ENCODE assay signal across 11 cellular contexts in genomic region chr2:2271471-2271941, GRCh38. TPM values are rescaled to one million over a fixed set of nuclear protein-coding genes. Genes with fewer than 3 reads are reported as not detected.
DNase-seq lines count a peak whose midpoint lies in the region; ATAC-seq and TF ChIP-seq lines count a peak whose summit lies in the region.
"Had no signal": no experiment of that assay in that cellular context is flagged by ENCODE, and none has a peak within 500 bp of the region (broad histone marks: within the 10 kb centered on the region; RNA-seq: fewer than 3 reads in every experiment).

No MANE protein-coding gene starts in this region.

- H3K36me3 ChIP-seq in GM23338 (ENCODE audit: insufficient read depth) = no peaks in the 10 kb centered on the region
- no peaks in the 10 kb centered on the region for H3K36me3 ChIP-seq in skeletal muscle tissue (ENCODE audit: control insufficient read depth in 3 of 3, insufficient read depth in 3 of 3, low read length in 3 of 3)

- CTCF ChIA-PET in GM10248 (lab: Yijun Ruan, JAX) = no interaction called here

- H3K9me3 ChIP-seq in skeletal muscle tissue (ENCODE audit: control insufficient read depth in 3 of 3, low read length in 3 of 3) = no peaks in the 10 kb centered on the region

- H4K20me1 ChIP-seq in GM23338 (replicated peaks; ENCODE audit: insufficient read depth) = no peaks in the 10 kb centered on the region

- H3K9me3 Mint-ChIP-seq in GM23338 = no peaks in the 10 kb centered on the region
- H3K9me3 Mint-ChIP-seq in natural killer cell treated with Interleukin-12 subunit alpha and Interleukin-12 subunit beta and Interleukin-15 and Interleukin-18, amount 100 ng/mL, for 72 hours = no peaks in the 10 kb centered on the region
- no peaks in the 10 kb centered on the region for H3K9me3 Mint-ChIP-seq in activated T-cell treated with anti-CD3 and anti-CD28 coated beads, Interleukin-2, amount 50 U/mL, for 4 hours
- H3K9me3 Mint-ChIP-seq: activated B cell treated with CpG ODN at 0.5 μM for 24 hours had no signal

- H3K4me2 ChIP-seq in GM23338 = no peak overlapping the region

- H3K4me3 Mint-ChIP-seq in GM23338 = no peak overlapping the region
- H3K4me3 Mint-ChIP-seq in natural killer cell treated with Interleukin-12 subunit alpha and Interleukin-12 subunit beta and Interleukin-15 and Interleukin-18, amount 100 ng/mL, for 72 hours = no peak overlapping the region
- H3K4me3 Mint-ChIP-seq in activated T-cell treated with anti-CD3 and anti-CD28 coated beads, Interleukin-2, amount 50 U/mL, for 4 hours = no peak overlapping the region
- H3K4me3 Mint-ChIP-seq: activated B cell treated with CpG ODN at 0.5 μM for 24 hours had no signal

- H3K4me1 ChIP-seq in GM23338 (ENCODE audit: insufficient read depth) (no peaks in the 10 kb centered on the region), skeletal muscle tissue (ENCODE audit: control insufficient read depth in 3 of 3, insufficient read depth in 3 of 3, low read length in 3 of 3) (peaks cover 6 to 14% (median 10%) of the 10 kb centered on the region in 3 donors)

- no peaks in the 10 kb centered on the region for H3K79me2 ChIP-seq in GM23338 (replicated peaks; ENCODE audit: insufficient read depth)

- no peaks in the 10 kb centered on the region for H3K36me3 Mint-ChIP-seq in GM23338 (ENCODE audit: low read depth)
- H3K36me3 Mint-ChIP-seq in natural killer cell treated with Interleukin-12 subunit alpha and Interleukin-12 subunit beta and Interleukin-15 and Interleukin-18, amount 100 ng/mL, for 72 hours = no peaks in the 10 kb centered on the region
- no peaks in the 10 kb centered on the region for H3K36me3 Mint-ChIP-seq in activated T-cell treated with anti-CD3 and anti-CD28 coated beads, Interleukin-2, amount 50 U/mL, for 4 hours (ENCODE audit: insufficient read depth)

- H3K27ac ChIP-seq in GM23338 (ENCODE audit: low read depth) (no peak overlapping the region), skeletal muscle tissue (ENCODE audit: low read depth, low read length) (peak overlapping the region; percentile 10)

- no peaks in the 10 kb centered on the region for H3K9me2 ChIP-seq in GM23338 (ENCODE audit: insufficient read depth)

- TF ChIP-seq CTCF in GM23338 (conservative IDR thresholded peaks at IDR 0.05; ENCODE audit: low read depth in 2 of 2) = no peak
- TF ChIP-seq CTCF in GM10248 (IDR thresholded peaks at IDR 0.05; ENCODE audit: control extremely low read depth, extremely low read depth, low read depth, missing control alignments) = no peak

- no peak overlapping the region for H3K9ac ChIP-seq in skeletal muscle tissue (ENCODE audit: low read depth in 1 of 3, low read length in 3 of 3)

- peaks cover 2% of the 10 kb centered on the region for H3K27me3 Mint-ChIP-seq in GM23338 (ENCODE audit: insufficient read depth, low read depth, poor library complexity)
- peaks cover 0 to 15% of the 10 kb centered on the region in 2 donors for H3K27me3 Mint-ChIP-seq in natural killer cell treated with Interleukin-12 subunit alpha and Interleukin-12 subunit beta and Interleukin-15 and Interleukin-18, amount 100 ng/mL, for 72 hours
- peaks cover 5% of the 10 kb centered on the region for H3K27me3 Mint-ChIP-seq in activated T-cell treated with anti-CD3 and anti-CD28 coated beads, Interleukin-2, amount 50 U/mL, for 4 hours (ENCODE audit: low read depth)
- H3K27me3 Mint-ChIP-seq: activated B cell treated with CpG ODN at 0.5 μM for 24 hours had no signal

- H3F3A ChIP-seq in GM23338 (replicated peaks; ENCODE audit: low read depth) = no peaks in the 10 kb centered on the region

- no peak overlapping the region for H3K27ac Mint-ChIP-seq in GM23338
- H3K27ac Mint-ChIP-seq in natural killer cell treated with Interleukin-12 subunit alpha and Interleukin-12 subunit beta and Interleukin-15 and Interleukin-18, amount 100 ng/mL, for 72 hours = no peak overlapping the region
- H3K27ac Mint-ChIP-seq: activated B cell treated with CpG ODN at 0.5 μM for 24 hours had no signal

- POLR2A ChIA-PET in GM10248 (lab: Yijun Ruan, JAX) = no interaction called here

- H3K4me3 ChIP-seq in GM23338 (no peak overlapping the region), skeletal muscle tissue (ENCODE audit: low read length in 3 of 3) (no peak overlapping the region)
- H3K4me3 ChIP-seq: K562 had no signal

- DNase-seq in GM23338 (ENCODE audit: low spot score) = no peak
- DNase-seq in SHP77 (lab: John Stamatoyannopoulos, UW) = peak; percentile 49 to 75
- DNase-seq in globus pallidus (ENCODE audit: low spot score) = peak; percentile 12
- no peak for DNase-seq in natural killer cell treated with Interleukin-12 subunit alpha and Interleukin-12 subunit beta and Interleukin-15 and Interleukin-18, amount 100 ng/mL, for 72 hours (ENCODE audit: low spot score)
- DNase-seq in GM10248 (ENCODE audit: extremely low spot score) = no peak
- no peak for DNase-seq in activated T-cell treated with anti-CD3 and anti-CD28 coated beads, Interleukin-2, amount 50 U/mL, for 4 hours
- DNase-seq: activated B cell treated with CpG ODN at 0.5 μM for 24 hours, retina had no signal

- H3K4me1 Mint-ChIP-seq in GM23338 = no peaks in the 10 kb centered on the region; the same call in 2 of the 3 replicates
- H3K4me1 Mint-ChIP-seq in natural killer cell treated with Interleukin-12 subunit alpha and Interleukin-12 subunit beta and Interleukin-15 and Interleukin-18, amount 100 ng/mL, for 72 hours (ENCODE audit: low read depth in 2 of 2) = no peaks in the 10 kb centered on the region
- H3K4me1 Mint-ChIP-seq in activated T-cell treated with anti-CD3 and anti-CD28 coated beads, Interleukin-2, amount 50 U/mL, for 4 hours (ENCODE audit: low read depth) = no peaks in the 10 kb centered on the region
- H3K4me1 Mint-ChIP-seq: activated B cell treated with CpG ODN at 0.5 μM for 24 hours had no signal

- peak; percentile 51 for ATAC-seq in GM23338
- no peak for ATAC-seq in natural killer cell treated with Interleukin-12 subunit alpha and Interleukin-12 subunit beta and Interleukin-15 and Interleukin-18, amount 100 ng/mL, for 72 hours
- no peak for ATAC-seq in activated CD4-positive, CD25-positive, alpha-beta regulatory T cell treated with anti-CD3 and anti-CD28 coated beads, Interleukin-2, amount 50 U/mL, for 24 hours
- no peak for ATAC-seq in activated T-cell treated with anti-CD3 and anti-CD28 coated beads, Interleukin-2, amount 50 U/mL, for 4 hours
- ATAC-seq: K562 had no signal

- no peak overlapping the region for H2AFZ ChIP-seq in GM23338

- H3K27me3 ChIP-seq in GM23338 (ENCODE audit: insufficient read depth) (no peaks in the 10 kb centered on the region), skeletal muscle tissue (ENCODE audit: control insufficient read depth in 3 of 3, insufficient read depth in 3 of 3, low read length in 3 of 3) (no peaks in the 10 kb centered on the region)

TF ChIP-seq in GM23338, 12 proteins besides CTCF, POLR2A, EP300 and RAD21:
- TF ChIP-seq STAT1 (IDR thresholded peaks at IDR 0.05; ENCODE audit: unreplicated experiment) (no peak), EZH2 (IDR thresholded peaks at IDR 0.05; ENCODE audit: low read depth, unreplicated experiment) (no peak), ZNF114 (CRISPR knock-in tag; IDR thresholded peaks at IDR 0.05) (no peak)

RNA-seq across cellular contexts. Expression of gene MYT1L, which starts 59.6 kb away (rescaled TPM):
- total RNA-seq in GM23338 (2014; rRNA removed; shearing (Covaris generic)) = 0.08 TPM in 1 of 2 replicates, not detected in the other
- polyA plus RNA-seq in GM23338 (2016; fragmentation: Nextera tagmentation; extraction: Ambion mirVana) = 0.56 TPM in 1 of 2 replicates, not detected in the other
- under 0.01 TPM for total RNA-seq in skeletal muscle tissue
- not detected for total RNA-seq in natural killer cell treated with Interleukin-12 subunit alpha and Interleukin-12 subunit beta and Interleukin-15 and Interleukin-18, amount 100 ng/mL, for 72 hours
- under 1 TPM in 2 of 3 donors, not detected in 1; 0.05 to 0.18 TPM for total RNA-seq in activated T-cell treated with anti-CD3 and anti-CD28 coated beads, Interleukin-2, amount 50 U/mL, for 4 hours
- total RNA-seq: activated B cell treated with CpG ODN at 0.5 μM for 24 hours, K562 had no signal
- polyA plus RNA-seq: K562 had no signal

Comparison
In these comparisons a context has a peak if more than half of its experiments do, and no peak if none do; other contexts are left out.
1. DNase-seq: peak in SHP77 (2 of 2) and globus pallidus (single experiment); none in GM23338 (single experiment), natural killer cell treated with Interleukin-12 subunit alpha and Interleukin-12 subunit beta and Interleukin-15 and Interleukin-18, amount 100 ng/mL, for 72 hours (single experiment), GM10248 (single experiment) and activated T-cell treated with anti-CD3 and anti-CD28 coated beads, Interleukin-2, amount 50 U/mL, for 4 hours (single experiment).